1 cellular context compared by ENCODE assay signal in genomic region chr5:139382371-139382770, GRCh38.
TF ChIP-seq lines count a peak whose summit lies in the region.

No MANE protein-coding gene starts in this region.

TF ChIP-seq in liver, 16 proteins besides CTCF, POLR2A, EP300 and RAD21 (continued from another document):
- TF ChIP-seq REST (IDR thresholded peaks at IDR 0.05) (no peak), NR2F2 (IDR thresholded peaks at IDR 0.05) (no peak), RXRA (IDR thresholded peaks at IDR 0.05) (no peak)
